1 cellular context compared by ENCODE assay signal in genomic region chr7:101112233-101112632, GRCh38.
TF ChIP-seq lines count a peak whose summit lies in the region.

No MANE protein-coding gene starts in this region.

TF ChIP-seq in endothelial cell of umbilical vein, 7 proteins besides CTCF, POLR2A, EP300 and RAD21:
- peak; percentile 97 for TF ChIP-seq FOS (IDR thresholded peaks at IDR 0.05; ENCODE audit: borderline replicate concordance, insufficient read depth, low read length)
- TF ChIP-seq POLR2AphosphoS5 (IDR thresholded peaks at IDR 0.05; ENCODE audit: insufficient read depth, low read depth, low read length) = peak; percentile 99
- peak; percentile 69 for TF ChIP-seq GATA2 (IDR thresholded peaks at IDR 0.05; ENCODE audit: insufficient read depth, insufficient read length, low read depth, low read length)
- TF ChIP-seq MAX (IDR thresholded peaks at IDR 0.05; ENCODE audit: insufficient read depth, insufficient read length) = no peak
- TF ChIP-seq JUN (IDR thresholded peaks at IDR 0.05; ENCODE audit: borderline replicate concordance, insufficient read depth, insufficient read length, low read depth) = peak; percentile 96
